In the genomic region with DNA sequence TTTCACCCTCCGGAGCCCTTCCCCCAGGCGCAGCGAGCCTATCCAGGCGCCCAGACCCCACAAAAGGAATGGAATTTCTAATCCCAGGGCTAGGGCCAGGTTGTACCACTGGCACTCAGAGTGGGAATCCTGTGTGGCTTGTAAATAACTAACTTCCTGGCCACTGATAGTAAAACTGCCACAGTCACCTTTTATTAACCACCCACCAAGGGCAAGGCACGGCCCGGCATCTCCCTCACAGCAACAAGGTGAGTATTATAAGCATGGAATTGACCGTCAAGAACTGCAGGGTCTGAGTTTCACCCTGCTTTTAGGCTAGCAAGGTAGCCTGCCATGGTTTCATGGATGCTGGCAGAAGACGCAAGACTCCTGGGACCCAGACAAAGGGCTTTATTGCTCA, we compare ENCODE assay signal across 14 cellular contexts. TPM values are rescaled to one million over a fixed set of nuclear protein-coding genes. Genes with fewer than 3 reads are reported as not detected.
DNase-seq lines count a peak whose midpoint lies in the region; ATAC-seq and TF ChIP-seq lines count a peak whose summit lies in the region.
"Had no signal": no experiment of that assay in that cellular context is flagged by ENCODE, and none has a peak within 500 bp of the region (broad histone marks: within the 10 kb centered on the region; RNA-seq: fewer than 3 reads in every experiment).

No MANE protein-coding gene starts in this region.

- intact Hi-C loops in right cardiac atrium (cut with DNase I) (no loop called here), Right ventricle myocardium inferior (cut with DNase I) (no loop called here), uterus (cut with DNase I; ENCODE audit: low total_unique reads) (no loop called here), stomach (cut with DNase I; ENCODE audit: low total_unique reads) (loop anchor here (5.0 kb wide), 1 partner anchor 85 kb away; no protein-coding TSS in a partner anchor)

- H3K4me3 ChIP-seq in right cardiac atrium (ENCODE audit: low read length) (no peak overlapping the region), hepatocyte (no peak overlapping the region), uterus (no peak overlapping the region), stomach (no peak overlapping the region)
- H3K4me3 ChIP-seq: GM23248 had no signal

- no peaks in the 10 kb centered on the region for H3K27me3 Mint-ChIP-seq in nephron progenitor cell (ENCODE audit: low read depth, poor library complexity)

- no peak overlapping the region for H3K4me3 Mint-ChIP-seq in nephron progenitor cell
- no peak overlapping the region for H3K4me3 Mint-ChIP-seq in stimulated activated effector memory CD8-positive, alpha-beta T cell treated with anti-CD3 and anti-CD28 coated beads, Interleukin-12 subunit alpha, Interleukin-12 subunit beta, amount 100 ng/mL, for 72 hours
- H3K4me3 Mint-ChIP-seq: CD8-positive, alpha-beta T cell had no signal

- DNase-seq in right cardiac atrium (peak in 1 of 3 donors; percentile 20), Right ventricle myocardium inferior (ENCODE audit: missing footprints) (no peak), hepatocyte (ENCODE audit: low spot score) (no peak), nephron progenitor cell (no peak), uterus (no peak), stomach (no peak), epidermal melanocyte (ENCODE audit: insufficient read length, low spot score) (no peak)
- DNase-seq in stimulated activated effector memory CD8-positive, alpha-beta T cell treated with anti-CD3 and anti-CD28 coated beads, Interleukin-12 subunit alpha, Interleukin-12 subunit beta, amount 100 ng/mL, for 72 hours (ENCODE audit: low spot score in 2 of 2): no peak
- DNase-seq: CD8-positive, alpha-beta T cell; DMS79 treated with DMSO at 0.1 percent for 48 hours; GM23248; NCI-H1417; NCI-H187 treated with DMSO at 0.1 percent for 48 hours; NCI-H446 had no signal

- 98% methylated on average over 8 of the region's 8 CpGs for WGBS in right cardiac atrium
- 77% methylated on average over 8 of the region's 8 CpGs for WGBS in hepatocyte (ENCODE audit: low lambda C conversion rate, missing lambda C conversion rate)
- 84 to 93% (median 88%) methylated on average over 8 of the region's 8 CpGs for WGBS in stomach, 5 donors

- H3K9me3 ChIP-seq in right cardiac atrium (ENCODE audit: control insufficient read depth, low read length) (no peaks in the 10 kb centered on the region), hepatocyte (ENCODE audit: low read depth) (no peaks in the 10 kb centered on the region), uterus (no peaks in the 10 kb centered on the region), stomach (no peaks in the 10 kb centered on the region)

- peak overlapping the region; percentile 90 for H3K27ac Mint-ChIP-seq in nephron progenitor cell
- no peak overlapping the region for H3K27ac Mint-ChIP-seq in stimulated activated effector memory CD8-positive, alpha-beta T cell treated with anti-CD3 and anti-CD28 coated beads, Interleukin-12 subunit alpha, Interleukin-12 subunit beta, amount 100 ng/mL, for 72 hours
- H3K27ac Mint-ChIP-seq: CD8-positive, alpha-beta T cell had no signal

- H3K36me3 Mint-ChIP-seq in nephron progenitor cell (ENCODE audit: low read depth): no peaks in the 10 kb centered on the region
- H3K36me3 Mint-ChIP-seq in stimulated activated effector memory CD8-positive, alpha-beta T cell treated with anti-CD3 and anti-CD28 coated beads, Interleukin-12 subunit alpha, Interleukin-12 subunit beta, amount 100 ng/mL, for 72 hours: no peaks in the 10 kb centered on the region
- H3K36me3 Mint-ChIP-seq: CD8-positive, alpha-beta T cell had no signal

- H3K36me3 ChIP-seq in hepatocyte (replicated peaks; ENCODE audit: insufficient read depth, low read depth): no peaks in the 10 kb centered on the region
- H3K36me3 ChIP-seq in uterus: no peaks in the 10 kb centered on the region
- H3K36me3 ChIP-seq in stomach: no peaks in the 10 kb centered on the region

- H3K4me1 ChIP-seq in right cardiac atrium (ENCODE audit: control insufficient read depth, insufficient read depth, low read length) (peaks cover 5% of the 10 kb centered on the region), hepatocyte (ENCODE audit: insufficient read depth) (peaks cover 12% of the 10 kb centered on the region), uterus (peaks cover 0 to 2% of the 10 kb centered on the region in 2 donors), stomach (peaks cover 0 to 12% (median 2%) of the 10 kb centered on the region in 4 donors)

- ATAC-seq in right cardiac atrium (no peak), Right ventricle myocardium inferior (no peak)
- ATAC-seq in stimulated activated effector memory CD8-positive, alpha-beta T cell treated with anti-CD3 and anti-CD28 coated beads, Interleukin-12 subunit alpha, Interleukin-12 subunit beta, amount 100 ng/mL, for 72 hours: no peak
- ATAC-seq: CD8-positive, alpha-beta T cell had no signal

- TF ChIP-seq CTCF in hepatocyte (IDR thresholded peaks at IDR 0.05; ENCODE audit: poor library complexity): no peak
- TF ChIP-seq CTCF in nephron progenitor cell (IDR thresholded peaks at IDR 0.05): no peak
- TF ChIP-seq CTCF in uterus (IDR thresholded peaks at IDR 0.05): no peak
- TF ChIP-seq CTCF in stomach (IDR thresholded peaks at IDR 0.05): no peak

- H3K9me2 ChIP-seq in hepatocyte (replicated peaks; ENCODE audit: insufficient read depth): no peaks in the 10 kb centered on the region

- no peaks in the 10 kb centered on the region for H3K27me3 ChIP-seq in right cardiac atrium (ENCODE audit: control insufficient read depth, insufficient read depth)
- H3K27me3 ChIP-seq in hepatocyte: no peaks in the 10 kb centered on the region
- no peaks in the 10 kb centered on the region for H3K27me3 ChIP-seq in uterus
- H3K27me3 ChIP-seq in stomach: no peaks in the 10 kb centered on the region

- H3K4me1 Mint-ChIP-seq in nephron progenitor cell: peaks cover 79% of the 10 kb centered on the region
- H3K4me1 Mint-ChIP-seq in stimulated activated effector memory CD8-positive, alpha-beta T cell treated with anti-CD3 and anti-CD28 coated beads, Interleukin-12 subunit alpha, Interleukin-12 subunit beta, amount 100 ng/mL, for 72 hours: peaks cover 5% of the 10 kb centered on the region

- H3K4me2 ChIP-seq in hepatocyte: peak overlapping the region; percentile 23

- TF ChIP-seq POLR2A in uterus (IDR thresholded peaks at IDR 0.05): no peak
- TF ChIP-seq POLR2A in stomach (IDR thresholded peaks at IDR 0.05): no peak

- no peaks in the 10 kb centered on the region for H4K20me1 ChIP-seq in hepatocyte (ENCODE audit: insufficient read depth, poor library complexity, severe bottlenecking)

- no peak overlapping the region for H2AFZ ChIP-seq in hepatocyte
- H2AFZ ChIP-seq: GM23248 had no signal

- TF ChIP-seq EP300 in stomach (IDR thresholded peaks at IDR 0.05): no peak

- H3K9me3 Mint-ChIP-seq in nephron progenitor cell: no peaks in the 10 kb centered on the region
- H3K9me3 Mint-ChIP-seq in stimulated activated effector memory CD8-positive, alpha-beta T cell treated with anti-CD3 and anti-CD28 coated beads, Interleukin-12 subunit alpha, Interleukin-12 subunit beta, amount 100 ng/mL, for 72 hours: no peaks in the 10 kb centered on the region
- H3K9me3 Mint-ChIP-seq: CD8-positive, alpha-beta T cell had no signal

- H3K27ac ChIP-seq in right cardiac atrium (ENCODE audit: low read length): peak overlapping the region; percentile 12
- H3K27ac ChIP-seq in hepatocyte: peak overlapping the region; percentile 70
- H3K27ac ChIP-seq in uterus: peak overlapping the region; percentile 14 to 64
- H3K27ac ChIP-seq in stomach: no peak overlapping the region
- H3K27ac ChIP-seq: GM23248 had no signal

- no peaks in the 10 kb centered on the region for H3K79me2 ChIP-seq in hepatocyte

RNA-seq across cellular contexts. Expression of gene SPOCK2, which starts 51.1 kb away (rescaled TPM):
- total RNA-seq in right cardiac atrium (10 to 100 TPM in 1 of 4 donors, 1 to 10 TPM in 3; 4.9 to 10.9 (median 6.9) TPM), Right ventricle myocardium inferior (10.4 TPM), hepatocyte (3.0 and 3.2 TPM in 2 replicates), uterus (10 to 100 TPM in 1 of 4 donors, 1 to 10 TPM in 3; 1.8 to 18.7 (median 4.5) TPM), stomach (10 to 100 TPM in 3 of 5 donors, 1 to 10 TPM in 2; 1.2 to 31.7 (median 17.4) TPM)
- polyA plus RNA-seq in right cardiac atrium (12.8 TPM), hepatocyte (3.1 and 5.2 TPM in 2 replicates), stomach (1 to 10 TPM; 1.1 to 2.7 (median 1.8) TPM)
- total RNA-seq: GM23248 had no signal

Comparison
In these comparisons a context has a peak if more than half of its experiments do, and no peak if none do; other contexts are left out.
1. H3K27ac ChIP-seq: peak in right cardiac atrium (single experiment), hepatocyte (single experiment) and uterus (2 of 2); none in stomach (0 of 5).